ENCODE assay signal across 19 cellular contexts in the genomic region with DNA sequence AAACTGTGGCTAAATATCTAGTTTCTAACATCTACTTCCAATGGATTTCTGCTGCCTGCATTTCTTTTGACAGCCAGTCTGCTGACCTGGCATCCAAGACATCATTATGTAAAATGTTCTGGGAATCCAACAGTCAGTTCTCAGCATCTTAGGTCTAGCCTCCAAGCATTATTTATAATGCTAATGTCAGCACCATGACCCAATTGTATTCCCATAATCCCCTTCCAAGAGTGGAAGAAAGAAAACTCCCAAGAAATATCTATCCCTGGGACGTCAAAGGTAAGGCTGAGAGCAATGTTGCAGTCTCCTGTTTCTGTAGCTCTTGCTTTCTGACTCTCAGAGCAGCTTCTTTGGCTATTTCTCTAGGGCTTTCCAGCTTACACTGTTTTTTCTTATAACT. TPM values are rescaled to one million over a fixed set of nuclear protein-coding genes. Genes with fewer than 3 reads are reported as not detected.
DNase-seq lines count a peak whose midpoint lies in the region; ATAC-seq and TF ChIP-seq lines count a peak whose summit lies in the region.
"Had no signal": no experiment of that assay in that cellular context is flagged by ENCODE, and none has a peak within 500 bp of the region (broad histone marks: within the 10 kb centered on the region; RNA-seq: fewer than 3 reads in every experiment).

No MANE protein-coding gene starts in this region.

- no peaks in the 10 kb centered on the region for H3K79me2 ChIP-seq in ACC112 (ENCODE audit: control insufficient read depth, insufficient read depth, low read length, unreplicated experiment)
- no peaks in the 10 kb centered on the region for H3K79me2 ChIP-seq in hepatocyte

- H4K20me1 ChIP-seq in hepatocyte (ENCODE audit: insufficient read depth, poor library complexity, severe bottlenecking), result no peaks in the 10 kb centered on the region

- no peak for TF ChIP-seq POLR2A in sigmoid colon (IDR thresholded peaks at IDR 0.05)

- H3K4me1 ChIP-seq in ACC112 (ENCODE audit: control insufficient read depth, insufficient read depth, low read length, unreplicated experiment) (peaks cover 19% of the 10 kb centered on the region), hepatocyte (ENCODE audit: insufficient read depth) (no peaks in the 10 kb centered on the region), sigmoid colon (peaks cover 0 to 31% (median 27%) of the 10 kb centered on the region in 4 donors)
- H3K4me1 ChIP-seq: adrenal gland, colonic mucosa had no signal

- H3K9me2 ChIP-seq in hepatocyte (replicated peaks; ENCODE audit: insufficient read depth), result no peaks in the 10 kb centered on the region

- H2AFZ ChIP-seq in ACC112 (ENCODE audit: low read length, unreplicated experiment) (peak overlapping the region; percentile 74), hepatocyte (no peak overlapping the region)

- intact Hi-C loops in dorsolateral prefrontal cortex (cut with DNase I) (no loop called here), sigmoid colon (cut with DNase I) (loop anchor here (5.0 kb wide), 1 partner anchor 44 kb away; no protein-coding TSS in a partner anchor)

- H3K4me3 ChIP-seq in ACC112 (ENCODE audit: low read depth, low read length), result peak overlapping the region; percentile 61; the same call in 1 of the 2 replicates
- peak overlapping the region in 4 of 59 donors; percentile 2 to 24 (median 16) for H3K4me3 ChIP-seq in dorsolateral prefrontal cortex
- no peak overlapping the region for H3K4me3 ChIP-seq in hepatocyte
- H3K4me3 ChIP-seq in sigmoid colon, result no peak overlapping the region
- H3K4me3 ChIP-seq: adrenal gland, colonic mucosa had no signal

- H3K27ac ChIP-seq in ACC112 (ENCODE audit: low read depth, low read length) (peak overlapping the region; percentile 86), dorsolateral prefrontal cortex (peak overlapping the region in 32 of 59 donors; percentile 3 to 61 (median 32)), hepatocyte (peak overlapping the region; percentile 49), sigmoid colon (peak overlapping the region; percentile 60 to 82 (median 66))
- H3K27ac ChIP-seq: colonic mucosa had no signal

- ATAC-seq in GM19324 (IDR thresholded peaks at IDR 0.05; ENCODE audit: low FRiP score, unreplicated experiment), result no peak
- ATAC-seq: CD8-positive, alpha-beta T cell; esophagus mucosa had no signal

- no peak overlapping the region for H3K4me2 ChIP-seq in hepatocyte

- H3K9me3 ChIP-seq in hepatocyte (ENCODE audit: low read depth) (no peaks in the 10 kb centered on the region), sigmoid colon (no peaks in the 10 kb centered on the region)
- H3K9me3 ChIP-seq: adrenal gland, colonic mucosa had no signal

- WGBS in hepatocyte (ENCODE audit: low lambda C conversion rate, missing lambda C conversion rate), result 36% methylated on average over 1 of the region's 1 CpG
- 70 to 80% methylated on average over 1 of the region's 1 CpG for WGBS in sigmoid colon, 2 donors

- H3K36me3 ChIP-seq in ACC112 (ENCODE audit: insufficient read depth, low read length), result no peaks in the 10 kb centered on the region
- no peaks in the 10 kb centered on the region for H3K36me3 ChIP-seq in hepatocyte (replicated peaks; ENCODE audit: insufficient read depth, low read depth)
- H3K36me3 ChIP-seq in sigmoid colon, result no peaks in the 10 kb centered on the region
- H3K36me3 ChIP-seq: adrenal gland, colonic mucosa had no signal

- H3K27me3 ChIP-seq in ACC112 (ENCODE audit: insufficient read depth, low read length) (no peaks in the 10 kb centered on the region), dorsolateral prefrontal cortex (no peaks in the 10 kb centered on the region), hepatocyte (no peaks in the 10 kb centered on the region), sigmoid colon (no peaks in the 10 kb centered on the region)
- H3K27me3 ChIP-seq: adrenal gland, colonic mucosa had no signal

- DNase-seq in dorsolateral prefrontal cortex (no peak), hepatocyte (ENCODE audit: low spot score) (no peak), sigmoid colon (no peak), COR-L47 (lab: John Stamatoyannopoulos, UW) (no peak), NCI-H1436 treated with DMSO at 0.1 percent for 48 hours (lab: John Stamatoyannopoulos, UW) (no peak), DMS79 (lab: John Stamatoyannopoulos, UW) (no peak)
- DNase-seq: activated CD4-positive, alpha-beta T cell treated with anti-CD3 and anti-CD28 coated beads, Interleukin-2, amount 10 ng/mL, durations not matched to agents 24 days and 14 days; activated T-cell treated with anti-CD3 and anti-CD28 coated beads, Interleukin-2, amount 50 U/mL, for 24 hours; adrenal gland; CD8-positive, alpha-beta T cell; colonic mucosa; mesendoderm; NCI-H187; NCI-H82; occipital lobe; trophoblast cell had no signal

- TF ChIP-seq EP300 in sigmoid colon (IDR thresholded peaks at IDR 0.05), result no peak

- TF ChIP-seq CTCF in dorsolateral prefrontal cortex (IDR thresholded peaks at IDR 0.05 in 54 of 56, conservative IDR thresholded peaks at IDR 0.05 in 2 of 56; ENCODE audit: low read depth in 1 of 56, partially characterized antibody in 56 of 56), result no peak
- TF ChIP-seq CTCF in hepatocyte (IDR thresholded peaks at IDR 0.05; ENCODE audit: poor library complexity), result no peak
- TF ChIP-seq CTCF in sigmoid colon (IDR thresholded peaks at IDR 0.05), result no peak

RNA-seq across cellular contexts. Expression of gene GAB1, which starts 50.6 kb away (rescaled TPM):
- total RNA-seq in dorsolateral prefrontal cortex (100 to 1,000 TPM in 85 of 120 experiments, 10 to 100 TPM in 35; 58.5 to 257 (median 116) TPM), hepatocyte (30.7 and 37.5 TPM in 2 replicates), sigmoid colon (10 to 100 TPM; 44.1 to 71.6 (median 62.4) TPM)
- polyA plus RNA-seq in hepatocyte (6.0 and 10.9 TPM in 2 replicates), sigmoid colon (10 to 100 TPM; 10.0 to 13.2 (median 11.4) TPM)

Comparison
In these comparisons a context has a peak if more than half of its experiments do, and no peak if none do; other contexts are left out.
1. H3K27ac ChIP-seq: peak in every context shown above with its lines; median percentile 86 in ACC112; 66 in sigmoid colon; 49 in hepatocyte; 32 in dorsolateral prefrontal cortex.